Comparison of ENCODE assay signal across 20 cellular contexts in the genomic region with DNA sequence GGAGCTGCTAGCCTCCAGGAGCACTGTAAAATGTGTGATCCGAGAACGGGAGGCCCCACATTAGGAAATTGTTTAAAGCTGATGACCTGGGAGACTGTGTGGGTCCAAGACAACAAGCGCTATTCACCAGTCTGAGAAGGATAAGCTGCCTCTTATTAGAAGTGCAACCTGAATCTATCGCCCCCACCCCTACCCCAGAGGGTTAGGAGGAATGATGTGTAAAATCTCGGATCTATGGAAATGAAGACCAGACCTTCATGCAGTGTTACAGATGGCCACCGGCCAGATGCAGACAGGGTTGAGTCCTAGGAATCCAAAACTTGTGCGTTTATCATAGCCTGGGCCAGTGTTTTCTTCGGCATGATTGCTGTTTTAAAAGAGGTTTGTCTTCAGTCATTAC.
A peak's percentile ranks its signal among the peaks of the same experiment; 100 is the strongest.
DNase-seq lines count a peak whose midpoint lies in the region; ATAC-seq and TF ChIP-seq lines count a peak whose summit lies in the region.
"Had no signal": no experiment of that assay in that cellular context is flagged by ENCODE, and none has a peak within 500 bp of the region (broad histone marks: within the 10 kb centered on the region; RNA-seq: fewer than 3 reads in every experiment).

No MANE protein-coding gene starts in this region.

- no peak for ATAC-seq in GM21367 (IDR thresholded peaks at IDR 0.05; ENCODE audit: unreplicated experiment)
- ATAC-seq: naive thymus-derived CD4-positive, alpha-beta T cell had no signal

- H3K27me3 Mint-ChIP-seq in nephron (ENCODE audit: low read depth): no peaks in the 10 kb centered on the region
- H3K27me3 Mint-ChIP-seq: activated CD4-positive, alpha-beta memory T cell treated with anti-CD3 and anti-CD28 coated beads for 36 hours; activated naive CD8-positive, alpha-beta T cell treated with anti-CD3 and anti-CD28 coated beads for 36 hours; CD4-positive, alpha-beta T cell; naive thymus-derived CD4-positive, alpha-beta T cell had no signal

- no peaks in the 10 kb centered on the region for H3K9me3 Mint-ChIP-seq in nephron
- H3K9me3 Mint-ChIP-seq: activated CD4-positive, alpha-beta memory T cell treated with anti-CD3 and anti-CD28 coated beads for 36 hours; activated naive CD8-positive, alpha-beta T cell treated with anti-CD3 and anti-CD28 coated beads for 36 hours; CD4-positive, alpha-beta T cell had no signal

- no peak for TF ChIP-seq POLR2A in erythroblast (IDR thresholded peaks at IDR 0.05; ENCODE audit: low read length)

- peak; percentile 35 for DNase-seq in NCI-H82 (lab: John Stamatoyannopoulos, UW)
- DNase-seq in NCI-H82 treated with DMSO at 0.1 percent for 48 hours (lab: John Stamatoyannopoulos, UW; ENCODE audit: unreplicated experiment): no peak
- DNase-seq in choroid plexus epithelial cell (ENCODE audit: low read depth): peak; percentile 55
- no peak for DNase-seq in substantia nigra (lab: John Stamatoyannopoulos, UW)
- DNase-seq in NCI-H2107 treated with DMSO at 0.1 percent for 48 hours (lab: John Stamatoyannopoulos, UW; ENCODE audit: unreplicated experiment): no peak
- no peak for DNase-seq in erythroblast (lab: John Stamatoyannopoulos, UW)
- DNase-seq: activated CD4-positive, alpha-beta memory T cell treated with anti-CD3 and anti-CD28 coated beads for 36 hours; activated naive CD8-positive, alpha-beta T cell treated with anti-CD3 and anti-CD28 coated beads for 36 hours; CD4-positive, alpha-beta T cell; DMS79 treated with DMSO at 0.1 percent for 48 hours; esophagus squamous epithelium; heart left ventricle; naive thymus-derived CD4-positive, alpha-beta T cell; NCI-H187; thyroid gland had no signal

- no peak overlapping the region for H3K4me3 ChIP-seq in choroid plexus epithelial cell (ENCODE audit: low read depth, low read length)
- H3K4me3 ChIP-seq: esophagus squamous epithelium, heart left ventricle, lung, prostate gland, thyroid gland had no signal

- peak overlapping the region in 1 of 3 experiments; percentile 37 for H3K4me3 Mint-ChIP-seq in nephron
- H3K4me3 Mint-ChIP-seq: activated CD4-positive, alpha-beta memory T cell treated with anti-CD3 and anti-CD28 coated beads for 36 hours; activated naive CD8-positive, alpha-beta T cell treated with anti-CD3 and anti-CD28 coated beads for 36 hours; CD4-positive, alpha-beta T cell had no signal

- H3K4me1 Mint-ChIP-seq in nephron: peaks cover 64% of the 10 kb centered on the region

- TF ChIP-seq CTCF in choroid plexus epithelial cell (conservative IDR thresholded peaks at IDR 0.05; ENCODE audit: low read depth, low read length): no peak
- TF ChIP-seq CTCF in nephron (IDR thresholded peaks at IDR 0.05; ENCODE audit: unreplicated experiment in 3 of 3): no peak

- no peaks in the 10 kb centered on the region for H3K36me3 Mint-ChIP-seq in nephron (ENCODE audit: low read depth)
- H3K36me3 Mint-ChIP-seq: activated CD4-positive, alpha-beta memory T cell treated with anti-CD3 and anti-CD28 coated beads for 36 hours; naive thymus-derived CD4-positive, alpha-beta T cell had no signal

- H3K27ac ChIP-seq in substantia nigra (ENCODE audit: low read depth, low read length, poor library complexity, severe bottlenecking): peak overlapping the region; percentile 16
- H3K27ac ChIP-seq: prostate gland, VCaP had no signal

- peak overlapping the region; percentile 15 to 72 (median 31) for H3K27ac Mint-ChIP-seq in nephron
- H3K27ac Mint-ChIP-seq: activated CD4-positive, alpha-beta memory T cell treated with anti-CD3 and anti-CD28 coated beads for 36 hours; activated naive CD8-positive, alpha-beta T cell treated with anti-CD3 and anti-CD28 coated beads for 36 hours; CD4-positive, alpha-beta T cell had no signal

Comparison
In these comparisons a context has a peak if more than half of its experiments do, and no peak if none do; other contexts are left out.
1. DNase-seq: peak in NCI-H82 (single experiment) and choroid plexus epithelial cell (single experiment); none in NCI-H82 treated with DMSO at 0.1 percent for 48 hours (single experiment), substantia nigra (0 of 49), NCI-H2107 treated with DMSO at 0.1 percent for 48 hours (single experiment) and erythroblast (0 of 2).